Comparison of ENCODE assay signal across 7 cellular contexts in genomic region chr14:75235183-75235582, GRCh38. TPM values are rescaled to one million over a fixed set of nuclear protein-coding genes. Genes with fewer than 3 reads are reported as not detected.
DNase-seq lines count a peak whose midpoint lies in the region; ATAC-seq and TF ChIP-seq lines count a peak whose summit lies in the region.
"Not testable (repeated sequence)": the region's sequence is repeated elsewhere in the genome, so short reads cannot be mapped to it uniquely, and the experiment has no call there.

No MANE protein-coding gene starts in this region.

- not testable (repeated sequence) for TF ChIP-seq POLR2A in spleen (IDR thresholded peaks at IDR 0.05)

- not testable (repeated sequence) for H3K4me3 ChIP-seq in ascending aorta, lower lobe of right lung, spleen

- CTCF ChIA-PET in RWPE1 (lab: Yijun Ruan, JAX) = not testable (repeated sequence)

- intact Hi-C loops in ascending aorta (cut with DNase I) (loop anchor here (5.0 kb wide), 1 partner anchor 38 kb away; no protein-coding TSS in a partner anchor), spleen (cut with DNase I; ENCODE audit: low total_unique reads) (loop anchor here (10.0 kb wide), 1 partner anchor 60 kb away; no protein-coding TSS in a partner anchor)
- intact Hi-C loops in lower lobe of right lung (cut with DNase I) = not testable (repeated sequence)

- H3K36me3 ChIP-seq in ascending aorta, lower lobe of right lung, spleen: not testable (repeated sequence)

- H3K27ac ChIP-seq in RWPE1 (peak overlapping the region; percentile 80), ascending aorta (peak overlapping the region; percentile 74 to 81), epithelial cell of prostate (peak overlapping the region; percentile 67), lower lobe of right lung (peak overlapping the region; percentile 72), spleen (peak overlapping the region in 6 of 8 donors; percentile 64 to 78 (median 70))

- DNase-seq in CD1c-positive myeloid dendritic cell (ENCODE audit: extremely low spot score) (peak; percentile 59), MV-4-11 (lab: John Stamatoyannopoulos, UW) (peak; percentile 47)
- not testable (repeated sequence) for DNase-seq in RWPE1 (ENCODE audit: low spot score); ascending aorta (ENCODE audit: low spot score in 2 of 2); epithelial cell of prostate (ENCODE audit: low read depth, low spot score); lower lobe of right lung; spleen

- POLR2A ChIA-PET in RWPE1 (lab: Yijun Ruan, JAX; ENCODE audit: low non-redundant PET) = not testable (repeated sequence)

- H3K9me3 ChIP-seq in ascending aorta, lower lobe of right lung, spleen: not testable (repeated sequence)

- not testable (repeated sequence) for ATAC-seq in lower lobe of right lung

- H3K4me1 ChIP-seq in ascending aorta = peaks cover 11 to 34% of the 10 kb centered on the region in 2 donors
- H3K4me1 ChIP-seq in lower lobe of right lung = peaks cover 23% of the 10 kb centered on the region
- peaks cover 4 to 90% (median 42%) of the 10 kb centered on the region in 6 donors for H3K4me1 ChIP-seq in spleen

- 75 to 88% (median 83%) methylated on average over 6 of the region's 6 CpGs for WGBS in spleen, 5 donors

- TF ChIP-seq CTCF in RWPE1 (conservative IDR thresholded peaks at IDR 0.05; ENCODE audit: low read depth); ascending aorta (IDR thresholded peaks at IDR 0.05); lower lobe of right lung (IDR thresholded peaks at IDR 0.05); spleen (IDR thresholded peaks at IDR 0.05 in 8 of 11, conservative IDR thresholded peaks at IDR 0.05 in 3 of 11): not testable (repeated sequence)

- H3K27me3 ChIP-seq in ascending aorta; lower lobe of right lung (ENCODE audit: low read depth); spleen (replicated peaks in 1 of 7): not testable (repeated sequence)

RNA-seq across cellular contexts. Expression of gene FOS, which starts 43.4 kb away (rescaled TPM):
- 4,268 TPM for total RNA-seq in ascending aorta
- total RNA-seq in lower lobe of right lung = 302 TPM
- total RNA-seq in spleen = 100 to 1,000 TPM in 5 of 7 donors, 10 to 100 TPM in 2; 46.0 to 414 (median 192) TPM
- polyA plus RNA-seq in spleen = 10 to 100 TPM; 18.8 to 32.9 (median 20.2) TPM

RNA-seq across cellular contexts. Expression of gene TMED10, which starts 58.8 kb away (rescaled TPM):
- total RNA-seq in ascending aorta = 190 TPM
- 286 TPM for total RNA-seq in lower lobe of right lung
- 100 to 1,000 TPM; 167 to 212 (median 191) TPM for total RNA-seq in spleen
- 10 to 100 TPM; 33.3 to 52.2 (median 46.6) TPM for polyA plus RNA-seq in spleen

Comparison
In these comparisons a context has a peak if more than half of its experiments do, and no peak if none do; other contexts are left out.
1. RNA of gene FOS, which starts 43.4 kb away (total RNA-seq): 4,268 TPM in ascending aorta (single experiment); 302 TPM in lower lobe of right lung (single experiment) and 46.0 to 414 TPM in spleen; every median in the first group is over 10 times any median in the second.
2. Peak in every context shown above with its lines, with median percentiles within 50 percentile points of each other: H3K27ac ChIP-seq.